In the genomic region with DNA sequence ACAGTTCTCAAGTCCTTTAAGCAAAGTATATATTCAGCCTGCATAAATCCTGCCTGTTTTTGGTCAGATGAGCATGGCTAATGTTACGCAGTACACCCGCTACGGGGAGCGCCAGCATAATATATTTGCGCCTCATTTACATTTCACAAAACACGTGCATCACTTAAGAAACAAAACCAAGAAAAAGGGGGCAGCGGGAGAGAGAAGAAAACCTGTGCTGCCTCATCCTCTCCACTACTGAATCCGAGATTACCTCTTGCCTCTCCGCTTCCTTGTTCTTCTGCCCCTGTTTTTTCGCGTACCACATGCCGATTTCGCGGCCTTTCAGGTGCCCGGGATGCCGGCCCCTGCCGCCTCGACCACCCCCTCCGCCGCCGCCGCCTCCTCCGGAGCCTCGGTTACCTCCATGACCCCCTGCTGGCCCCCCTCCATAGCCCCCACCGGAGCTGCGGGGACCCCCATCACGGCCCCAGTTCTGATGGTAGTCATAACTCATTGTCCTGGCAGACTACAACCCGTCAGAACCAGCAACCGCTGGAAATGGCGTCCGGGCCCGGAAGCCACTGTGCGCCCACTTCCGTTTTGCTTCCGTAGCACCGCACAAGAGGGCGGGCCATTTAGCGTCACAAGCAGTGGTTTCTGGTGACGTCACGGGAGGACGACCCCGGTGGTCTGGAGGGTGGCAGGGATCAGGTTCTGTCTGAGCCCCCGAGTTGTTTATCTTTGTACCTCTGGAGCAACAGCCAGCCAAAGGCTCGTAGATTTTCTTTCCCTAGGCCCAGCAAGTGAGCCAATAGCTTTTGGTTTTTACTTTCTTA, we compare ENCODE assay signal across 8 cellular contexts. TPM values are rescaled to one million over a fixed set of nuclear protein-coding genes. Genes with fewer than 3 reads are reported as not detected.
DNase-seq lines count a peak whose midpoint lies in the region; ATAC-seq and TF ChIP-seq lines count a peak whose summit lies in the region.

TSS of gene DHX36 (minus strand) at position 567 of the 818 bp plus-strand sequence. CDS start at position 496, 71 bp downstream.

- TF ChIP-seq CTCF in GM12875 (IDR thresholded peaks at IDR 0.05; ENCODE audit: borderline replicate concordance, insufficient read depth, low read depth, low read length) (no peak), heart left ventricle (IDR thresholded peaks at IDR 0.05) (peak in 2 of 12 donors; percentile 9 to 10), type B pancreatic cell (conservative IDR thresholded peaks at IDR 0.05) (no peak)

- 0 to 2% (median 0%) methylated on average over 36 to 44 of the region's 44 CpGs for WGBS in heart left ventricle, 4 donors

- DNase-seq in NCI-H1417 treated with DMSO at 0.1 percent for 48 hours (lab: John Stamatoyannopoulos, UW) = peak; percentile 58
- peak; percentile 90 for DNase-seq in SW480 (ENCODE audit: low spot score)
- DNase-seq in adipocyte (ENCODE audit: low read depth) = peak; percentile 98
- peak; percentile 90 to 93 (median 90) for DNase-seq in heart left ventricle
- peak; percentile 87 for DNase-seq in pons (ENCODE audit: low spot score)
- DNase-seq in type B pancreatic cell (ENCODE audit: extremely low spot score, unreplicated experiment) = peak; percentile 92

- ATAC-seq in HG02798 (IDR thresholded peaks at IDR 0.05; ENCODE audit: poor library complexity, unreplicated experiment) (peak; percentile 97), heart left ventricle (peak; percentile 92 to 99 (median 98))

- peak within 1 kb of the TSS; percentile 90 for H3K9ac ChIP-seq in adipocyte (ENCODE audit: low read length)

- peaks cover 14% of the 10 kb centered on the region for H3K4me1 Mint-ChIP-seq in type B pancreatic cell (ENCODE audit: unreplicated experiment)

- H3K4me3 ChIP-seq in GM12875 (ENCODE audit: low read depth, low read length) (peak within 1 kb of the TSS; percentile 70), adipocyte (ENCODE audit: low read length) (peak within 1 kb of the TSS; percentile 89), heart left ventricle (peak within 1 kb of the TSS; percentile 64 to 94 (median 79))

- TF ChIP-seq POLR2A in heart left ventricle (IDR thresholded peaks at IDR 0.05) = peak in 1 of 2 donors; percentile 59

- H3K4me1 ChIP-seq in adipocyte (ENCODE audit: control insufficient read depth, insufficient read depth, low read length) (peaks cover 20% of the 10 kb centered on the region), heart left ventricle (peaks cover 0 to 51% (median 35%) of the 10 kb centered on the region in 12 donors)

- intact Hi-C loops in heart left ventricle (cut with DNase I) = loop anchor here in 2 of 10 donors (5.0 to 10.0 kb wide), 2 partner anchors 47 to 1551 kb away; partner anchors contain the start of gene GMPS (in 1 of the 2)

- H3K27me3 Mint-ChIP-seq in type B pancreatic cell = peaks cover 4% of the 10 kb centered on the region

- peak within 1 kb of the TSS; percentile 96 for H3K4me3 Mint-ChIP-seq in type B pancreatic cell

- no peaks in the 10 kb centered on the region for H3K36me3 ChIP-seq in adipocyte (ENCODE audit: control insufficient read depth, insufficient read depth, low read length, severe bottlenecking)
- H3K36me3 ChIP-seq in heart left ventricle = peaks cover 0 to 5% (median 0%) of the 10 kb centered on the region in 9 donors

- H3K9me3 ChIP-seq in adipocyte (ENCODE audit: control insufficient read depth, low read length) (no peaks in the 10 kb centered on the region), heart left ventricle (no peaks in the 10 kb centered on the region)

- no peaks in the 10 kb centered on the region for H3K9me3 Mint-ChIP-seq in type B pancreatic cell

- H3K36me3 Mint-ChIP-seq in type B pancreatic cell = peaks cover 8% of the 10 kb centered on the region

- H3K27me3 ChIP-seq in adipocyte (replicated peaks; ENCODE audit: control insufficient read depth, insufficient read depth, low read length) (no peaks in the 10 kb centered on the region), heart left ventricle (no peaks in the 10 kb centered on the region)

- H3K27ac ChIP-seq in heart left ventricle = peak within 1 kb of the TSS; percentile 77 to 96 (median 86)

- H3K27ac Mint-ChIP-seq in type B pancreatic cell = peak within 1 kb of the TSS; percentile 97

RNA-seq across cellular contexts. Expression of gene DHX36, which starts in this region (rescaled TPM):
- total RNA-seq in heart left ventricle = 10 to 100 TPM; 24.9 to 50.0 (median 37.0) TPM
- polyA plus RNA-seq in heart left ventricle = 10 to 100 TPM; 20.4 to 33.1 TPM
- total RNA-seq in type B pancreatic cell (ENCODE audit: low replicate concordance) = 59.7 and 85.6 TPM in 2 replicates

Comparison
In these comparisons a context has a peak if more than half of its experiments do, and no peak if none do; other contexts are left out.
1. Peak in every context shown above with its lines: DNase-seq, ATAC-seq, H3K4me3 ChIP-seq and H3K27ac ChIP-seq.